15 cellular contexts compared by ENCODE assay signal in genomic region chr17:10026786-10027046, GRCh38.
"Had no signal": no experiment of that assay in that cellular context is flagged by ENCODE, and none has a peak within 500 bp of the region (broad histone marks: within the 10 kb centered on the region; RNA-seq: fewer than 3 reads in every experiment).

No MANE protein-coding gene starts in this region.

- DNase-seq: activated CD4-positive, alpha-beta memory T cell treated with anti-CD3 and anti-CD28 coated beads for 36 hours; activated CD4-positive, alpha-beta T cell treated with anti-CD3 and anti-CD28 coated beads for 36 hours; activated T-cell treated with anti-CD3 and anti-CD28 coated beads for 4 hours; colonic mucosa; mesenchymal stem cell; naive thymus-derived CD4-positive, alpha-beta T cell; spleen; stimulated activated CD4-positive, alpha-beta T cell treated with anti-CD3 and anti-CD28 coated beads, Interleukin-4, amount 100 ng/mL, for 4 hours; stimulated activated naive B cell treated with anti-CD40 and anti-IgM and Interleukin-4, amounts not matched to agents 10 μg/mL and 1 μg/mL and 100 μg/mL, for 72 hours; SW 1271; transverse colon; uterus had no signal

- H3K4me3 Mint-ChIP-seq: activated CD4-positive, alpha-beta memory T cell treated with anti-CD3 and anti-CD28 coated beads for 36 hours; activated CD4-positive, alpha-beta T cell treated with anti-CD3 and anti-CD28 coated beads for 36 hours; activated naive CD8-positive, alpha-beta T cell; naive thymus-derived CD4-positive, alpha-beta T cell; stimulated activated naive B cell treated with anti-CD40 and anti-IgM and Interleukin-4, amounts not matched to agents 10 μg/mL and 1 μg/mL and 100 μg/mL, for 72 hours had no signal

- H3K36me3 ChIP-seq: cardiac muscle cell, colonic mucosa, gastroesophageal sphincter, transverse colon, uterus had no signal

- H3K4me1 ChIP-seq: colonic mucosa, uterus had no signal

- H3K27me3 Mint-ChIP-seq: activated CD4-positive, alpha-beta memory T cell treated with anti-CD3 and anti-CD28 coated beads for 36 hours; activated CD4-positive, alpha-beta T cell treated with anti-CD3 and anti-CD28 coated beads for 36 hours; activated naive CD8-positive, alpha-beta T cell; stimulated activated naive B cell treated with anti-CD40 and anti-IgM and Interleukin-4, amounts not matched to agents 10 μg/mL and 1 μg/mL and 100 μg/mL, for 72 hours had no signal

- H3K27ac ChIP-seq: cardiac muscle cell, colonic mucosa, spleen, transverse colon, uterus had no signal

- H3K4me1 Mint-ChIP-seq: activated CD4-positive, alpha-beta T cell treated with anti-CD3 and anti-CD28 coated beads for 36 hours had no signal

- H3K27me3 ChIP-seq: cardiac muscle cell, colonic mucosa, gastroesophageal sphincter, spleen, transverse colon, uterus had no signal

- H3K9me3 Mint-ChIP-seq: activated CD4-positive, alpha-beta memory T cell treated with anti-CD3 and anti-CD28 coated beads for 36 hours; stimulated activated naive B cell treated with anti-CD40 and anti-IgM and Interleukin-4, amounts not matched to agents 10 μg/mL and 1 μg/mL and 100 μg/mL, for 72 hours had no signal

- H3K4me3 ChIP-seq: cardiac muscle cell, colonic mucosa, gastroesophageal sphincter, spleen, transverse colon, uterus had no signal

- H3K36me3 Mint-ChIP-seq: activated CD4-positive, alpha-beta memory T cell treated with anti-CD3 and anti-CD28 coated beads for 36 hours; activated naive CD8-positive, alpha-beta T cell; naive thymus-derived CD4-positive, alpha-beta T cell had no signal

- H3K9me3 ChIP-seq: colonic mucosa, gastroesophageal sphincter, spleen, transverse colon, uterus had no signal

- ATAC-seq: activated CD4-positive, alpha-beta T cell treated with anti-CD3 and anti-CD28 coated beads for 36 hours; gastroesophageal sphincter; naive thymus-derived CD4-positive, alpha-beta T cell; stimulated activated naive B cell treated with anti-CD40 and anti-IgM and Interleukin-4, amounts not matched to agents 10 μg/mL and 1 μg/mL and 100 μg/mL, for 72 hours had no signal

- H3K27ac Mint-ChIP-seq: activated CD4-positive, alpha-beta memory T cell treated with anti-CD3 and anti-CD28 coated beads for 36 hours; activated CD4-positive, alpha-beta T cell treated with anti-CD3 and anti-CD28 coated beads for 36 hours; activated naive CD8-positive, alpha-beta T cell; naive thymus-derived CD4-positive, alpha-beta T cell had no signal
